ENCODE assay signal across 8 cellular contexts in the genomic region with DNA sequence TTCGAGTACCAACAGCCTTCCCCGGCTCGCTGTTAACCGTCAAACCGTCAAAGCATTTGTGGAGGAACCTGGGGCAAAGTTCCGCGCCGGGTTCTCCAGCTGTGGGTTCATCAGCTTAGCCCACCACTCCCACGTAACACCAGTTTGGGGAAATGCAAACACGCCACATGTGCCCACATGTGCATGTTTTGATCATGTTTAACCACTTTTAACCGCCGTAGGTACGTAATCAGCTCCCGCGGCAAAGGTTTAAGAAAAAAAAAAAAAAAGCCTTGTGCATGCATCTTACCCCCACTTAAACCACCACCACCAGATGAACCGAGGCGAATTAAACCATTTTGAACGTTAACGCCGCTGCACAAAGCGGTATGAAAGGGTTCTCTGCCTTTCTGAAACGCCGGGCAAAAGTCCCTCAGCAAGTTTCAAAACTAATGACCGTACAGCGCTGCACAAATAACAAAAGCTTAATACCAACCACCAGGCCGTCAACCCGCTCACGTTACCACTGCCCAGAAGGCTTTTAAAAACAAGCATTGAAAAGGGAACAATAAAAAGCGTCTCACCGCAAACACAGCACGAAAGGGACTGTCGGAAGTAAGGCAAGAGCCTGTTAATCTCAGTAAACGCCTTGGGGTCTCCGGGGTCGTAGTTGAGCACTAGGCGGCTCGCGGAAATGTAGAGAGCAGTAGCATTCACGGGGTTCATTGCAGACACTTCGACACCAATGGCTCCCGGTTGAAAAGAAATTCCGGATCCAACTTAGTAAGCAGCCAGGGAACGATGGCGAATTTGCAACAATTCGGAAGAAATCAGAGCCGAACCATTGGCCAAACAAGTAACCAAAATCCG. TPM values are rescaled to one million over a fixed set of nuclear protein-coding genes. Genes with fewer than 3 reads are reported as not detected.
A peak's percentile ranks its signal among the peaks of the same experiment; 100 is the strongest.
DNase-seq lines count a peak whose midpoint lies in the region; ATAC-seq, FAIRE-seq and TF ChIP-seq lines count a peak whose summit lies in the region.

No MANE protein-coding gene starts in this region.

- peaks cover 10% of the 10 kb centered on the region; the same call in 1 of the 2 replicates for H3K23me2 ChIP-seq in H1 (ENCODE audit: low read depth, low read length)

- H4K91ac ChIP-seq in H1 (replicated peaks; ENCODE audit: insufficient read length, low read length): peak overlapping the region; percentile 88

- ATAC-seq in GM18873 (IDR thresholded peaks at IDR 0.05; ENCODE audit: low FRiP score, unreplicated experiment): no peak

- H4K5ac ChIP-seq in H1 (ENCODE audit: insufficient read length, low read depth, low read length): peak overlapping the region; percentile 24

- peak overlapping the region; percentile 97 for H3K27ac ChIP-seq in H1 (ENCODE audit: low read depth, low read length)
- H3K27ac ChIP-seq in muscle layer of colon (ENCODE audit: low read depth, low read length): peak overlapping the region; percentile 97

- no peak overlapping the region for H2AFZ ChIP-seq in H1 (ENCODE audit: low read length)

- intact Hi-C loops in Calu3 (cut with micrococcal nuclease; ENCODE audit: unreplicated experiment): loop anchor here (2.0 to 10.0 kb wide), 3 partner anchors 48 to 558 kb away; a partner anchor contains a TSS

- H3K36me3 Mint-ChIP-seq in Calu3 (ENCODE audit: insufficient read depth, unreplicated experiment): peaks cover 73% of the 10 kb centered on the region

- H3K4me1 ChIP-seq in H1 (replicated peaks in 1 of 4; ENCODE audit: control insufficient read depth in 3 of 4, insufficient read depth in 4 of 4, low read length in 3 of 4) (peaks cover 0 to 7% (median 0%) of the 10 kb centered on the region in 4 experiments; a peak in 1 of 7 replicates), muscle layer of colon (ENCODE audit: insufficient read depth, low read length) (peaks cover 42% of the 10 kb centered on the region)

- H3K18ac ChIP-seq in H1 (ENCODE audit: extremely low read depth, low read length): peak overlapping the region; percentile 15

- H2BK20ac ChIP-seq in H1 (ENCODE audit: low read length): no peak overlapping the region

- H3K79me1 ChIP-seq in H1 (ENCODE audit: low read depth, low read length): peaks cover 4% of the 10 kb centered on the region; the same call in 1 of the 2 replicates

- H3K56ac ChIP-seq in H1 (replicated peaks; ENCODE audit: insufficient read length, low read depth, low read length): no peak overlapping the region

- H3K4me1 Mint-ChIP-seq in Calu3 (ENCODE audit: low read depth, unreplicated experiment): peaks cover 27% of the 10 kb centered on the region

- H3K9ac ChIP-seq in H1 (replicated peaks in 1 of 4; ENCODE audit: extremely low read depth in 1 of 4, low read depth in 3 of 4, low read length in 3 of 4): peak overlapping the region; percentile 83 to 98 (median 95)
- H3K9ac ChIP-seq in muscle layer of colon (ENCODE audit: low read length): peak overlapping the region; percentile 95

- H4K20me1 ChIP-seq in H1 (replicated peaks in 1 of 2; ENCODE audit: control insufficient read depth in 1 of 2, insufficient read depth in 2 of 2, low read length in 2 of 2): peaks cover 25 to 29% of the 10 kb centered on the region in 2 experiments

- TF ChIP-seq POLR2A in H1 (IDR thresholded peaks at IDR 0.05; ENCODE audit: control extremely low read depth in 1 of 2, low read depth in 2 of 2, low read length in 2 of 2): no peak

- TF ChIP-seq RAD21 in H1 (IDR thresholded peaks at IDR 0.05 in 1 of 2, conservative IDR thresholded peaks at IDR 0.05 in 1 of 2; ENCODE audit: low read depth in 2 of 2, low read length in 2 of 2): no peak

- peak overlapping the region; percentile 89 to 95 for H3K4me2 ChIP-seq in H1 (ENCODE audit: insufficient read depth in 1 of 2, low read depth in 2 of 2, low read length in 2 of 2)

- H2BK15ac ChIP-seq in H1 (ENCODE audit: low read length): no peak overlapping the region

- POLR2A ChIA-PET in H1 (lab: Charles Lee; ENCODE audit: partially characterized antibody): interaction anchor here (0.6 to 6.6 kb wide), 12 partner anchors 12 to 582 kb away, joined by 3 to 86 read pairs (median 4); a partner anchor contains a TSS

- BruUV-seq in Calu3 (replicated peaks; lab: Mats Ljungman, UMichigan): no TSS peak

- H3K9me3 Mint-ChIP-seq in Calu3 (ENCODE audit: low read depth, unreplicated experiment): no peaks in the 10 kb centered on the region

- peak overlapping the region; percentile 98; the same call in 1 of the 2 replicates for H4K8ac ChIP-seq in H1 (ENCODE audit: extremely low read depth, insufficient read depth, low read length)

- H2AK5ac ChIP-seq in H1 (ENCODE audit: low read depth, low read length): no peak overlapping the region

- no peaks in the 10 kb centered on the region for H3K27me3 Mint-ChIP-seq in Calu3 (ENCODE audit: unreplicated experiment)

- CTCF ChIA-PET in Calu3 (lab: Charles Lee): interaction anchor here (0.7 to 1.1 kb wide), 2 partner anchors 13 to 80 kb away, joined by 3 to 5 read pairs; no protein-coding TSS in a partner anchor
- CTCF ChIA-PET in H1 (lab: Charles Lee; ENCODE audit: partially characterized antibody): interaction anchor here (0.8 to 1.0 kb wide), 3 partner anchors 8 to 104 kb away, joined by 3 to 4 read pairs (median 3); no protein-coding TSS in a partner anchor

- no peak for FAIRE-seq in H1 (lab: Jason Lieb, UNC)

- no peak overlapping the region for H2BK12ac ChIP-seq in H1 (ENCODE audit: low read depth, low read length)

- peak overlapping the region; percentile 58 for H2BK5ac ChIP-seq in H1 (ENCODE audit: low read depth, low read length)

- H2BK120ac ChIP-seq in H1 (replicated peaks; ENCODE audit: low read depth, low read length): no peak overlapping the region

- WGBS in H1 (ENCODE audit: extremely low coverage in 1 of 2, insufficient coverage in 1 of 2, insufficient read length in 1 of 2, insufficient replicate concordance in 2 of 2, low coverage in 1 of 2, low lambda C conversion rate in 2 of 2, missing lambda C conversion rate in 1 of 2), 2 experiments: 3% methylated on average over 47 of the region's 47 CpGs; no CpG with 5 or more reads in 1 of the 2 experiments

- H3K27ac Mint-ChIP-seq in Calu3 (ENCODE audit: unreplicated experiment): peak overlapping the region; percentile 91

- TF ChIP-seq EP300 in H1 (IDR thresholded peaks at IDR 0.05; ENCODE audit: borderline replicate concordance in 1 of 2, low read depth in 2 of 2, low read length in 2 of 2): no peak

- no peak overlapping the region for H3K4ac ChIP-seq in H1 (replicated peaks; ENCODE audit: insufficient read length, low read depth, low read length)

- H3K27me3 ChIP-seq in H1 (replicated peaks in 1 of 4; ENCODE audit: control insufficient read depth in 3 of 4, extremely low read depth in 1 of 4, insufficient read depth in 3 of 4, low read length in 3 of 4) (no peaks in the 10 kb centered on the region), muscle layer of colon (ENCODE audit: control insufficient read depth in 1 of 2, insufficient read depth in 2 of 2, low read length in 2 of 2) (no peaks in the 10 kb centered on the region)

- no peaks in the 10 kb centered on the region for H3K36me3 ChIP-seq in H1 (ENCODE audit: control insufficient read depth in 2 of 4, insufficient read depth in 4 of 4, low read length in 3 of 4)
- no peaks in the 10 kb centered on the region for H3K36me3 ChIP-seq in muscle layer of colon (ENCODE audit: insufficient read depth, low read length)

- H3K4me3 ChIP-seq in H1 (ENCODE audit: extremely low read depth in 1 of 4, insufficient read depth in 2 of 4, low read depth in 3 of 4, low read length in 4 of 4) (peak overlapping the region; percentile 93 to 98 (median 94)), muscle layer of colon (ENCODE audit: low read depth in 1 of 2, low read length in 2 of 2) (peak overlapping the region; percentile 97 to 99)

- peak overlapping the region; percentile 78 for H3K4me3 Mint-ChIP-seq in Calu3 (ENCODE audit: low read depth, unreplicated experiment)

- no peak for DNase-seq in Calu3
- peak; percentile 83 for DNase-seq in NAMALWA (ENCODE audit: low spot score)
- DNase-seq in activated CD8-positive, alpha-beta memory T cell treated with anti-CD3 and anti-CD28 coated beads for 1 hour (ENCODE audit: extremely low read depth in 1 of 2, low read depth in 1 of 2): peak; percentile 42 to 59
- no peak for DNase-seq in H1 (ENCODE audit: low read depth in 1 of 2, low spot score in 2 of 2)
- peak; percentile 62 to 74 (median 68) for DNase-seq in stimulated activated naive CD4-positive, alpha-beta T cell (lab: John Stamatoyannopoulos, UW)
- no peak for DNase-seq in NCI-H510A treated with DMSO at 0.1 percent for 48 hours (lab: John Stamatoyannopoulos, UW)

- H3K9me3 ChIP-seq in H1 (ENCODE audit: insufficient read depth in 2 of 2, low read depth in 1 of 2, low read length in 1 of 2): no peaks in the 10 kb centered on the region; a peak in 1 of 4 replicates
- H3K9me3 ChIP-seq in muscle layer of colon (ENCODE audit: low read length): no peaks in the 10 kb centered on the region

- H3K79me2 ChIP-seq in H1 (ENCODE audit: control insufficient read depth in 1 of 2, insufficient read depth in 2 of 2, low read length in 2 of 2): peaks cover 38 to 56% of the 10 kb centered on the region in 2 experiments

- H3K23ac ChIP-seq in H1 (ENCODE audit: insufficient read length): no peak overlapping the region

- no peak overlapping the region for H3K14ac ChIP-seq in H1 (ENCODE audit: insufficient read length)

- no peak for TF ChIP-seq CTCF in Calu3 (IDR thresholded peaks at IDR 0.05; ENCODE audit: unreplicated experiment)
- no peak for TF ChIP-seq CTCF in H1 (IDR thresholded peaks at IDR 0.05; ENCODE audit: control extremely low read depth in 1 of 3, insufficient read depth in 1 of 3, low read depth in 1 of 3, low read length in 3 of 3)

RNA-seq across cellular contexts. Expression of a gene that starts 1.5 kb away (rescaled TPM):
- total RNA-seq in Calu3 (2022): 59.4 and 63.9 TPM in 2 replicates
- 40.6 and 41.8 TPM in 2 replicates for total RNA-seq in H1 (2021; fragmentation: NEBNext Ultra II Directional; extraction: Animal tissue kit (Norgen Biotek cat#: 25700))
- polyA plus RNA-seq in H1 (2011; rRNA removed): 8.8 and 9.1 TPM in 2 replicates
- polyA plus RNA-seq in H1 (2011; cell fraction: cytosol; rRNA removed): 10.8 TPM
- 6.3 TPM for polyA plus RNA-seq in H1 (2011; cell fraction: nucleus; rRNA removed)
- polyA plus RNA-seq in H1 (2012, experiment 1 of 2): 11.7 to 34.4 TPM (median 17.6 TPM) in 4 replicates
- 2.2 TPM for polyA plus RNA-seq in H1 (2012, experiment 2 of 2)
- 17.7 TPM for polyA plus RNA-seq in H1 (2013, experiment 1 of 2)
- 17.7 TPM for polyA plus RNA-seq in H1 (2013, experiment 2 of 2)
- 19.0 and 32.2 TPM in 2 replicates for polyA minus RNA-seq in H1 (2011; rRNA and poly(A)+ RNA removed)
- polyA minus RNA-seq in H1 (2011; cell fraction: cytosol; rRNA and poly(A)+ RNA removed): 20.9 TPM
- 16.8 TPM for polyA minus RNA-seq in H1 (2011; cell fraction: nucleus; rRNA and poly(A)+ RNA removed)

RNA-seq across cellular contexts. Expression of a gene that starts 55.5 kb away (rescaled TPM):
- 52.3 and 63.5 TPM in 2 replicates for total RNA-seq in Calu3 (2022)
- 56.7 and 60.2 TPM in 2 replicates for total RNA-seq in H1 (2021; fragmentation: NEBNext Ultra II Directional; extraction: Animal tissue kit (Norgen Biotek cat#: 25700))
- 60.8 and 84.4 TPM in 2 replicates for polyA plus RNA-seq in H1 (2011; rRNA removed)
- polyA plus RNA-seq in H1 (2011; cell fraction: cytosol; rRNA removed): 82.6 TPM
- polyA plus RNA-seq in H1 (2011; cell fraction: nucleus; rRNA removed): 63.8 TPM
- 69.8 to 75.3 TPM (median 73.3 TPM) in 4 replicates for polyA plus RNA-seq in H1 (2012, experiment 1 of 2)
- polyA plus RNA-seq in H1 (2012, experiment 2 of 2): 41.3 TPM
- 35.0 TPM for polyA plus RNA-seq in H1 (2013, experiment 1 of 2)
- 35.0 TPM for polyA plus RNA-seq in H1 (2013, experiment 2 of 2)
- polyA minus RNA-seq in H1 (2011; rRNA and poly(A)+ RNA removed): 112 and 123 TPM in 2 replicates
- 44.0 TPM for polyA minus RNA-seq in H1 (2011; cell fraction: cytosol; rRNA and poly(A)+ RNA removed)
- polyA minus RNA-seq in H1 (2011; cell fraction: nucleus; rRNA and poly(A)+ RNA removed): 31.8 TPM

Comparison
In these comparisons a context has a peak if more than half of its experiments do, and no peak if none do; other contexts are left out.
1. DNase-seq: peak in NAMALWA (single experiment), activated CD8-positive, alpha-beta memory T cell treated with anti-CD3 and anti-CD28 coated beads for 1 hour (2 of 2) and stimulated activated naive CD4-positive, alpha-beta T cell (6 of 6); none in Calu3 (single experiment), H1 (0 of 2) and NCI-H510A treated with DMSO at 0.1 percent for 48 hours (single experiment).